Comparison of ENCODE assay signal across 12 cellular contexts in the genomic region with DNA sequence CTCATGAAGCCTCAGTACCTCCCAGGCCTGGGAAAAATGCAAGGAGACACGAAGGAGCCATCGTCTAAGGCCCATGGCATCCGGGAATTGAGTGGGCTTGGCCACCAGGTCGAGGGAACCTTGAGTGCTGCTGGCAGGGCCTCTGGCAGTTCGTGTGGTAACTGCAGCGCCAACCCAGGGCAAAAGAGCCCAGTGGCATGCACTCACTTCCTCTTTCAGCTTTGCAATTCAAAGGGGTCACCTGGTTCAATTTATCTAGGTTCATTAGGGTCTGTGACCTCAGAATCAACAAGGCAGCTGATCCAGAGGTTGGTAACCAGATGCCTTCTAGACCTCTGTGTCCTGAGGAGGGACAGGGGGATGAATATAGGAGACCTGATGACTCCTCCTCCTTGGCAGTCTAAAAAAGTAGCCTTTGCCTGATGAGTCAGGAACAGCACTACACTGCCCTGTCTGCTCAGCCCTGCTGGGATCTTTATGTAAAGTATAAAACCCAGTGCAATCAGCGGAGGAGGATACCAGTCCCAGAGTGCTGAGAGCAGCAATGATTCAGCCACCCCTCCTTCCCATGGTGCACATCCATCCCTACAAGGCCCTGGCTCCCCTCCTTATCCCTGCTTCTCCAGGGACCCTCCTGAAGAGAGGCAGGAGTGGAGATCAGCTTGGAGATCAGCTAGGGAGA. TPM values are rescaled to one million over a fixed set of nuclear protein-coding genes. Genes with fewer than 3 reads are reported as not detected.
DNase-seq lines count a peak whose midpoint lies in the region; ATAC-seq, FAIRE-seq and TF ChIP-seq lines count a peak whose summit lies in the region.
"Had no signal": no experiment of that assay in that cellular context is flagged by ENCODE, and none has a peak within 500 bp of the region (broad histone marks: within the 10 kb centered on the region; RNA-seq: fewer than 3 reads in every experiment).

No MANE protein-coding gene starts in this region.

- H3K9me2 ChIP-seq in GM23248 (ENCODE audit: insufficient read depth) (no peaks in the 10 kb centered on the region), PC-3 (replicated peaks; ENCODE audit: low read length) (no peaks in the 10 kb centered on the region)

- H3K9ac ChIP-seq in GM23248: no peak overlapping the region
- no peak overlapping the region for H3K9ac ChIP-seq in PC-3 (ENCODE audit: low read length)

- H3F3A ChIP-seq in GM23248 (ENCODE audit: insufficient read depth): no peaks in the 10 kb centered on the region
- H3F3A ChIP-seq in PC-3 (ENCODE audit: low read length, unreplicated experiment): no peaks in the 10 kb centered on the region

- POLR2A ChIA-PET in PC-3 (lab: Charles Lee; ENCODE audit: unreplicated experiment): no interaction called here

- no peak for TF ChIP-seq CTCF in PC-3 (conservative IDR thresholded peaks at IDR 0.05; ENCODE audit: low read depth, low read length)
- no peak for TF ChIP-seq CTCF in ovary (IDR thresholded peaks at IDR 0.05)

- 68 to 71% methylated on average over 7 of the region's 7 CpGs for WGBS in GM23248 (ENCODE audit: low coverage in 1 of 2, low lambda C conversion rate in 2 of 2, missing lambda C conversion rate in 2 of 2), 2 experiments
- WGBS in ovary, 3 donors: 81 to 87% (median 84%) methylated on average over 7 of the region's 7 CpGs

- H3K27me3 ChIP-seq in GM23248 (replicated peaks; ENCODE audit: insufficient read depth): 0 out of 2 replicates have a peak, but pooled peaks cover 3% of the 10 kb centered on the region
- H3K27me3 ChIP-seq in PC-3 (ENCODE audit: low read length): peaks cover 91% of the 10 kb centered on the region
- no peaks in the 10 kb centered on the region for H3K27me3 ChIP-seq in ovary

- H3K27ac ChIP-seq in GM23248 (no peak overlapping the region), PC-3 (ENCODE audit: low read length) (no peak overlapping the region), ovary (no peak overlapping the region)
- H3K27ac ChIP-seq: left ventricle myocardium inferior had no signal

- intact Hi-C loops in PC-3 (cut with micrococcal nuclease): no loop called here
- intact Hi-C loops in ovary (cut with DNase I): loop anchor here in 1 of 4 donors (10.0 kb wide), 1 partner anchor 83 kb away; no protein-coding TSS in a partner anchor

- peak; percentile 49; the same call in 1 of the 2 replicates for ATAC-seq in PC-3
- ATAC-seq in esophagus mucosa: peak; percentile 25
- ATAC-seq: HCT116 had no signal

- H3K9me3 ChIP-seq in GM23248 (ENCODE audit: low read depth) (no peaks in the 10 kb centered on the region), PC-3 (ENCODE audit: low read length) (no peaks in the 10 kb centered on the region), ovary (no peaks in the 10 kb centered on the region)
- H3K9me3 ChIP-seq: left ventricle myocardium inferior had no signal

- H3K79me2 ChIP-seq in GM23248 (ENCODE audit: insufficient read depth) (no peaks in the 10 kb centered on the region), PC-3 (ENCODE audit: low read length) (no peaks in the 10 kb centered on the region)

- TF ChIP-seq EP300 in ovary (IDR thresholded peaks at IDR 0.05): no peak

- H3K4me1 ChIP-seq in GM23248 (ENCODE audit: insufficient read depth): peaks cover 12% of the 10 kb centered on the region; the same call in 1 of the 2 replicates
- no peaks in the 10 kb centered on the region for H3K4me1 ChIP-seq in PC-3 (ENCODE audit: insufficient read depth, low read length)
- peaks cover 4% of the 10 kb centered on the region for H3K4me1 ChIP-seq in ovary (ENCODE audit: insufficient read depth)

- H3K4me3 ChIP-seq in GM23248 (no peak overlapping the region), PC-3 (ENCODE audit: low read length) (no peak overlapping the region), ovary (no peak overlapping the region)
- H3K4me3 ChIP-seq: left ventricle myocardium inferior had no signal

- CTCF ChIA-PET in PC-3 (lab: Charles Lee): no interaction called here

- no peak for TF ChIP-seq POLR2A in ovary (IDR thresholded peaks at IDR 0.05)

- no peaks in the 10 kb centered on the region for H3K36me3 ChIP-seq in GM23248 (ENCODE audit: low read depth)
- H3K36me3 ChIP-seq in PC-3 (ENCODE audit: low read depth, low read length): no peaks in the 10 kb centered on the region
- no peaks in the 10 kb centered on the region for H3K36me3 ChIP-seq in ovary
- H3K36me3 ChIP-seq: left ventricle myocardium inferior had no signal

- in situ Hi-C loops in GM23248 (cut with MboI): loop anchor here (10.0 kb wide), 1 partner anchor 123 kb away; no protein-coding TSS in a partner anchor

- no TSS peak for BruUV-seq in PC-3 (replicated peaks; lab: Mats Ljungman, UMichigan)

- H3K4me2 ChIP-seq in GM23248 (ENCODE audit: unreplicated experiment) (no peak overlapping the region), PC-3 (ENCODE audit: low read length) (no peak overlapping the region)

- peak; percentile 87 for DNase-seq in GM23248
- peak; percentile 32 for DNase-seq in PC-3
- DNase-seq in ovary: peak in 4 of 5 donors; percentile 8 to 25 (median 13)
- DNase-seq in NCI-H1417 treated with DMSO at 0.1 percent for 48 hours (lab: John Stamatoyannopoulos, UW): no peak
- DNase-seq in RCC 7860 (ENCODE audit: low spot score): no peak
- DNase-seq in DMS79 treated with DMSO at 0.1 percent for 48 hours (lab: John Stamatoyannopoulos, UW): no peak
- DNase-seq in frontal cortex (ENCODE audit: low spot score in 2 of 2): no peak
- DNase-seq: activated T-cell treated with anti-CD3 and anti-CD28 coated beads, Interleukin-2, amount 50 U/mL, for 24 hours; left ventricle myocardium inferior; NCI-H187 had no signal

- FAIRE-seq in RCC 7860 (lab: Jason Lieb, UNC) (no peak), frontal cortex (lab: Jason Lieb, UNC) (no peak)

- H2AFZ ChIP-seq in GM23248 (no peak overlapping the region), PC-3 (ENCODE audit: low read length) (no peak overlapping the region)

- H4K20me1 ChIP-seq in GM23248 (ENCODE audit: insufficient read depth) (no peaks in the 10 kb centered on the region), PC-3 (ENCODE audit: low read length) (no peaks in the 10 kb centered on the region)

RNA-seq across cellular contexts. Expression of gene FMOD, which starts 11.1 kb away (rescaled TPM):
- 12.1 and 14.6 TPM in 2 replicates for total RNA-seq in GM23248 (2014; rRNA removed; shearing (Covaris generic))
- polyA plus RNA-seq in GM23248 (2016; fragmentation: Nextera tagmentation; extraction: Ambion mirVana): 11.2 and 11.4 TPM in 2 replicates
- not detected in 2 replicates for total RNA-seq in PC-3 (2014; rRNA removed)
- total RNA-seq in esophagus mucosa: 4.5 TPM
- 100 to 1,000 TPM; 110 to 158 (median 137) TPM for total RNA-seq in ovary
- polyA plus RNA-seq in ovary: 100 to 1,000 TPM; 116 to 175 TPM
- 1.6 TPM for total RNA-seq in frontal cortex

RNA-seq across cellular contexts. Expression of gene BTG2, which starts 56.7 kb away (rescaled TPM):
- total RNA-seq in GM23248 (2014; rRNA removed; shearing (Covaris generic)): 5.0 and 7.8 TPM in 2 replicates
- polyA plus RNA-seq in GM23248 (2016; fragmentation: Nextera tagmentation; extraction: Ambion mirVana): 7.5 and 7.9 TPM in 2 replicates
- total RNA-seq in PC-3 (2014; rRNA removed): 2.2 and 2.4 TPM in 2 replicates
- total RNA-seq in esophagus mucosa: 22.6 TPM
- 100 to 1,000 TPM; 124 to 395 (median 220) TPM for total RNA-seq in ovary
- 100 to 1,000 TPM; 113 to 167 TPM for polyA plus RNA-seq in ovary
- 5.3 TPM for total RNA-seq in frontal cortex

Comparison
In these comparisons a context has a peak if more than half of its experiments do, and no peak if none do; other contexts are left out.
1. DNase-seq: peak in GM23248 (single experiment), PC-3 (single experiment) and ovary (4 of 5); none in NCI-H1417 treated with DMSO at 0.1 percent for 48 hours (single experiment), RCC 7860 (single experiment), DMS79 treated with DMSO at 0.1 percent for 48 hours (single experiment) and frontal cortex (0 of 2).